11 cellular contexts compared by ENCODE assay signal in the genomic region with DNA sequence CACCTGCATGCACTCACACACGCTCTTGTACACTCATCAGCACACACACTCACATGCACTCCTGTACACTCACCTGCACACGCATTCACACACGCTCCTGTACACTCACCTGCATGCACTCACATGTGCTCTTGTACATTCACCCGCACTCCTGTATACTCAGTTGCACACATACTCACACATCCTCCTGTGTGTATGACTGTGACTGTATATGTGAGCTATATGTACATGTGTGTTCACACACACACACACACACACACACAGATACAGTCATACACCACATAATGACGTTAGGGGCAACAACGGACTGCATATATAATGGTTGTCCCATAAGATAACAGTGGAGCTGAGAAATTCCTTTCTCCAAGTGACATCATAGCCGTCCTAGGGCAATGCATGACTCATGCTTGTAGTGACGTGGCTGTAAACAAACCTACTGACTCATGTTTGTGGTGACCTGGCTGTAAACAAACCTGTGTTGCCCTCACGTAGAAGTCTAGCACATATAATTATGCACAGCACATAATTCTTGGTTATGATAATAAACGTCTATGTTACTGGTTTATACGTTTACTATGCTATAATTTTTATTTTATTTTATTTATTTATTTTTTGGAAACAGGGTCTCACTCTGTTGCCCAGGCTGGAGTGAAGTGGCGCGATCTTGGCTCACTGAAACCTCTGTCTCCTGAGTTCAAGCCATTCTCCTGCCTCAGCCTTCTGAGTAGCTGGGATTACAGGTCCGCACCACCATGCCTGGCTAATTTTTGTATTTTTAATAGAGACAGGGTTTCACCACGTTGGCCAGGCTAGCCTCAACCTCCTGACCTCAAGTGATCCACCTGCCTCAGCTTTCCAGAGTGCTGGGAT. TPM values are rescaled to one million over a fixed set of nuclear protein-coding genes. Genes with fewer than 3 reads are reported as not detected.
DNase-seq lines count a peak whose midpoint lies in the region; ATAC-seq, FAIRE-seq and TF ChIP-seq lines count a peak whose summit lies in the region.
"Had no signal": no experiment of that assay in that cellular context is flagged by ENCODE, and none has a peak within 500 bp of the region (broad histone marks: within the 10 kb centered on the region; RNA-seq: fewer than 3 reads in every experiment).

No MANE protein-coding gene starts in this region.

- H3K9me3 ChIP-seq in GM23248 (ENCODE audit: low read depth) = no peaks in the 10 kb centered on the region
- H3K9me3 ChIP-seq in testis = no peaks in the 10 kb centered on the region

- no peaks in the 10 kb centered on the region for H3F3A ChIP-seq in GM23248 (ENCODE audit: insufficient read depth)

- no peak overlapping the region for H2AFZ ChIP-seq in GM23248

- H3K4me3 ChIP-seq in GM23248 = no peak overlapping the region
- H3K4me3 ChIP-seq in foreskin fibroblast (ENCODE audit: low read depth in 1 of 2, low read length in 2 of 2) = no peak overlapping the region
- no peak overlapping the region for H3K4me3 ChIP-seq in testis

- no peaks in the 10 kb centered on the region for H4K20me1 ChIP-seq in GM23248 (ENCODE audit: insufficient read depth)

- H3K9ac ChIP-seq in GM23248 = no peak overlapping the region
- H3K9ac ChIP-seq: KMS-11 had no signal

- ATAC-seq in SK-N-SH treated with all-trans-retinoic acid at 6 μM for 48 hours (peak; percentile 28; the same call in 2 of the 3 replicates), GM18867 (IDR thresholded peaks at IDR 0.05; ENCODE audit: unreplicated experiment) (no peak)

- in situ Hi-C loops in GM23248 (cut with MboI) = no loop called here

- H3K27me3 ChIP-seq in GM23248 (replicated peaks; ENCODE audit: insufficient read depth) = peaks cover 6% of the 10 kb centered on the region; the same call in 1 of the 2 replicates
- no peaks in the 10 kb centered on the region for H3K27me3 ChIP-seq in testis

- TF ChIP-seq CTCF in foreskin fibroblast (IDR thresholded peaks at IDR 0.05; ENCODE audit: low read depth, low read length) (no peak), testis (IDR thresholded peaks at IDR 0.05) (no peak)

- H3K27ac ChIP-seq in GM23248 (no peak overlapping the region), testis (no peak overlapping the region)
- H3K27ac ChIP-seq: KMS-11 had no signal

- intact Hi-C loops in testis (cut with DNase I; ENCODE audit: low total_unique reads) = no loop called here

- 49 to 51% methylated on average over 15 of the region's 15 CpGs for WGBS in GM23248 (ENCODE audit: low coverage in 1 of 2, low lambda C conversion rate in 2 of 2, missing lambda C conversion rate in 2 of 2), 2 experiments
- WGBS in testis, 2 donors = 69 to 70% methylated on average over 15 of the region's 15 CpGs

- DNase-seq in 8988T (peak; percentile 58), GM23248 (peak; percentile 95), foreskin fibroblast (peak; percentile 85 to 89), testis (no peak), GM12891 (ENCODE audit: insufficient read length, low spot score) (no peak)
- no peak for DNase-seq in activated CD8-positive, alpha-beta memory T cell treated with anti-CD3 and anti-CD28 coated beads for 24 hours
- DNase-seq: central memory CD4-positive, alpha-beta T cell; DND-41 had no signal

- H3K4me2 ChIP-seq in GM23248 (ENCODE audit: unreplicated experiment) = no peak overlapping the region
- H3K4me2 ChIP-seq: KMS-11 had no signal

- H3K36me3 ChIP-seq in GM23248 (ENCODE audit: low read depth) (no peaks in the 10 kb centered on the region), testis (ENCODE audit: low read depth, missing control alignments) (no peaks in the 10 kb centered on the region)

- no peaks in the 10 kb centered on the region for H3K9me2 ChIP-seq in GM23248 (ENCODE audit: insufficient read depth)

- H3K79me2 ChIP-seq in GM23248 (ENCODE audit: insufficient read depth) = no peaks in the 10 kb centered on the region

- FAIRE-seq in GM12891 (lab: Jason Lieb, UNC) = no peak

- TF ChIP-seq POLR2A in testis (IDR thresholded peaks at IDR 0.05) = no peak
- TF ChIP-seq POLR2A in GM12891 (IDR thresholded peaks at IDR 0.05; ENCODE audit: low read depth, low read length) = no peak

- peaks cover 5% of the 10 kb centered on the region; the same call in 1 of the 2 replicates for H3K4me1 ChIP-seq in GM23248 (ENCODE audit: insufficient read depth)
- H3K4me1 ChIP-seq in testis = no peaks in the 10 kb centered on the region

TF ChIP-seq in SK-N-SH treated with all-trans-retinoic acid at 6 μM for 48 hours, 23 proteins besides CTCF, POLR2A, EP300 and RAD21 (continues in another document):
- TF ChIP-seq ZNF565 (CRISPR knock-in tag; conservative IDR thresholded peaks at IDR 0.05; ENCODE audit: low read depth) (no peak), ARNTL (CRISPR knock-in tag; IDR thresholded peaks at IDR 0.05; ENCODE audit: borderline replicate concordance, low read depth) (no peak), ESRRG (CRISPR knock-in tag; IDR thresholded peaks at IDR 0.05) (no peak), ISL1 (CRISPR knock-in tag; IDR thresholded peaks at IDR 0.05) (no peak), BACH2 (CRISPR knock-in tag; IDR thresholded peaks at IDR 0.05; ENCODE audit: borderline replicate concordance) (no peak), PPARA (CRISPR knock-in tag; IDR thresholded peaks at IDR 0.05; ENCODE audit: borderline replicate concordance) (no peak), GLIS3 (CRISPR knock-in tag; IDR thresholded peaks at IDR 0.05) (no peak), ZFP3 (CRISPR knock-in tag; IDR thresholded peaks at IDR 0.05) (no peak)
- TF ChIP-seq, protein P1, sequence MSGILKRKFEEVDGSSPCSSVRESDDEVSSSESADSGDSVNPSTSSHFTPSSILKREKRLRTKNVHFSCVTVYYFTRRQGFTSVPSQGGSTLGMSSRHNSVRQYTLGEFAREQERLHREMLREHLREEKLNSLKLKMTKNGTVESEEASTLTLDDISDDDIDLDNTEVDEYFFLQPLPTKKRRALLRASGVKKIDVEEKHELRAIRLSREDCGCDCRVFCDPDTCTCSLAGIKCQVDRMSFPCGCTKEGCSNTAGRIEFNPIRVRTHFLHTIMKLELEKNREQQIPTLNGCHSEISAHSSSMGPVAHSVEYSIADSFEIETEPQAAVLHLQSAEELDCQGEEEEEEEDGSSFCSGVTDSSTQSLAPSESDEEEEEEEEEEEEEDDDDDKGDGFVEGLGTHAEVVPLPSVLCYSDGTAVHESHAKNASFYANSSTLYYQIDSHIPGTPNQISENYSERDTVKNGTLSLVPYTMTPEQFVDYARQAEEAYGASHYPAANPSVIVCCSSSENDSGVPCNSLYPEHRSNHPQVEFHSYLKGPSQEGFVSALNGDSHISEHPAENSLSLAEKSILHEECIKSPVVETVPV (CRISPR knock-in tag; IDR thresholded peaks at IDR 0.05) = no peak

TF ChIP-seq in GM12891, 5 proteins besides CTCF, POLR2A, EP300 and RAD21:
- TF ChIP-seq POLR2AphosphoS5 (IDR thresholded peaks at IDR 0.05; ENCODE audit: low read depth, low read length) (no peak), TAF1 (IDR thresholded peaks at IDR 0.05; ENCODE audit: low read depth, low read length) (no peak), PAX5 (IDR thresholded peaks at IDR 0.05; ENCODE audit: insufficient read depth, low read length, severe bottlenecking) (no peak), POU2F2 (IDR thresholded peaks at IDR 0.05; ENCODE audit: low read depth, low read length) (no peak), SPI1 (IDR thresholded peaks at IDR 0.05; ENCODE audit: low read depth, low read length) (no peak)
TF ChIP-seq in GM12891: peak in this region for 0.

RNA-seq across cellular contexts. Expression of a gene that starts 22.8 kb away (rescaled TPM):
- total RNA-seq in GM23248 (2014; rRNA removed; shearing (Covaris generic)) = 2.9 and 4.2 TPM in 2 replicates
- 0.80 and 1.4 TPM in 2 replicates for polyA plus RNA-seq in GM23248 (2016; fragmentation: Nextera tagmentation; extraction: Ambion mirVana)
- 100 to 1,000 TPM; 107 to 111 TPM for total RNA-seq in testis
- 30.7 TPM for polyA plus RNA-seq in testis (ENCODE audit: insufficient read depth, low read depth, low replicate concordance)
- polyA plus RNA-seq in GM12891 (2012; ENCODE audit: low read depth, missing spikeins) = 8.1 TPM

RNA-seq across cellular contexts. Expression of a gene that starts 33.8 kb away (rescaled TPM):
- 28.0 and 30.0 TPM in 2 replicates for total RNA-seq in GM23248 (2014; rRNA removed; shearing (Covaris generic))
- 1.0 and 1.3 TPM in 2 replicates for polyA plus RNA-seq in GM23248 (2016; fragmentation: Nextera tagmentation; extraction: Ambion mirVana)
- 100 to 1,000 TPM; 116 to 137 TPM for total RNA-seq in testis
- polyA plus RNA-seq in testis (ENCODE audit: insufficient read depth, low read depth, low replicate concordance) = 91.0 TPM
- 23.3 TPM for polyA plus RNA-seq in GM12891 (2012; ENCODE audit: low read depth, missing spikeins)

RNA-seq across cellular contexts. Expression of a gene that starts 54.7 kb away (rescaled TPM):
- total RNA-seq in GM23248 (2014; rRNA removed; shearing (Covaris generic)) = 268 and 308 TPM in 2 replicates
- polyA plus RNA-seq in GM23248 (2016; fragmentation: Nextera tagmentation; extraction: Ambion mirVana) (488 and 493 TPM in 2 replicates), testis (ENCODE audit: insufficient read depth, low read depth, low replicate concordance) (124 TPM)
- 100 to 1,000 TPM; 146 to 203 TPM for total RNA-seq in testis
- 269 TPM for polyA plus RNA-seq in GM12891 (2012; ENCODE audit: low read depth, missing spikeins)

RNA-seq across cellular contexts. Expression of a gene that starts 55.1 kb away (rescaled TPM):
- 7.5 and 8.8 TPM in 2 replicates for total RNA-seq in GM23248 (2014; rRNA removed; shearing (Covaris generic))
- polyA plus RNA-seq in GM23248 (2016; fragmentation: Nextera tagmentation; extraction: Ambion mirVana) (1.5 and 2.3 TPM in 2 replicates), testis (ENCODE audit: insufficient read depth, low read depth, low replicate concordance) (16.2 TPM)
- 10 to 100 TPM; 54.6 to 69.5 TPM for total RNA-seq in testis
- 3.4 TPM for polyA plus RNA-seq in GM12891 (2012; ENCODE audit: low read depth, missing spikeins)

Comparison
In these comparisons a context has a peak if more than half of its experiments do, and no peak if none do; other contexts are left out.
1. DNase-seq: peak in 8988T (single experiment), GM23248 (single experiment) and foreskin fibroblast (2 of 2); none in testis (single experiment), activated CD8-positive, alpha-beta memory T cell treated with anti-CD3 and anti-CD28 coated beads for 24 hours (single experiment) and GM12891 (single experiment).
2. RNA of a gene that starts 22.8 kb away (total RNA-seq): 107 to 111 TPM in testis; 2.9 to 4.2 TPM in GM23248; every median in the first group is over 10 times any median in the second.